Comparison of ENCODE assay signal across 13 cellular contexts in genomic region chr4:185589067-185589844, GRCh38. TPM values are rescaled to one million over a fixed set of nuclear protein-coding genes. Genes with fewer than 3 reads are reported as not detected.
DNase-seq lines count a peak whose midpoint lies in the region; ATAC-seq, FAIRE-seq and TF ChIP-seq lines count a peak whose summit lies in the region.
"Had no signal": no experiment of that assay in that cellular context is flagged by ENCODE, and none has a peak within 500 bp of the region (broad histone marks: within the 10 kb centered on the region; RNA-seq: fewer than 3 reads in every experiment).

No MANE protein-coding gene starts in this region.

- H3K27ac ChIP-seq in heart right ventricle (peak overlapping the region in 6 of 10 donors; percentile 17 to 67 (median 58)), hepatocyte (peak overlapping the region; percentile 11)
- H3K27ac ChIP-seq: epithelial cell of prostate, pancreas, upper lobe of right lung had no signal

- no peaks in the 10 kb centered on the region for H3K9me3 ChIP-seq in heart right ventricle
- H3K9me3 ChIP-seq in hepatocyte (ENCODE audit: low read depth): no peaks in the 10 kb centered on the region
- H3K9me3 ChIP-seq: pancreas, upper lobe of right lung had no signal

- H3K4me3 ChIP-seq in heart right ventricle (no peak overlapping the region), hepatocyte (no peak overlapping the region)
- H3K4me3 ChIP-seq: cardiac muscle cell, pancreas, upper lobe of right lung had no signal

- FAIRE-seq in urothelium cell line (lab: Jason Lieb, UNC): no peak
- FAIRE-seq: pancreas had no signal

- 78 to 84% methylated on average over 13 of the region's 13 CpGs for WGBS in heart right ventricle, 2 donors
- 79% methylated on average over 13 of the region's 13 CpGs for WGBS in hepatocyte (ENCODE audit: low lambda C conversion rate, missing lambda C conversion rate)

- peaks cover 0 to 37% (median 0%) of the 10 kb centered on the region in 9 donors for H3K36me3 ChIP-seq in heart right ventricle
- no peaks in the 10 kb centered on the region for H3K36me3 ChIP-seq in hepatocyte (replicated peaks; ENCODE audit: insufficient read depth, low read depth)
- H3K36me3 ChIP-seq: upper lobe of right lung had no signal

- intact Hi-C loops in heart right ventricle (cut with DNase I): no loop called here
- intact Hi-C loops in Right ventricle myocardium inferior (cut with DNase I): no loop called here

- no peaks in the 10 kb centered on the region for H3K9me2 ChIP-seq in hepatocyte (replicated peaks; ENCODE audit: insufficient read depth)

- no peaks in the 10 kb centered on the region for H3K79me2 ChIP-seq in hepatocyte

- ATAC-seq in heart right ventricle: peak in 5 of 8 donors; percentile 26 to 38 (median 31)
- ATAC-seq in Right ventricle myocardium inferior: no peak
- no peak for ATAC-seq in GM18909 (IDR thresholded peaks at IDR 0.05; ENCODE audit: poor library complexity, unreplicated experiment)
- no peak for ATAC-seq in GM21360 (IDR thresholded peaks at IDR 0.05; ENCODE audit: unreplicated experiment)
- ATAC-seq: pancreas, upper lobe of right lung had no signal

- no peaks in the 10 kb centered on the region for H4K20me1 ChIP-seq in hepatocyte (ENCODE audit: insufficient read depth, poor library complexity, severe bottlenecking)

- H3K4me2 ChIP-seq in hepatocyte: no peak overlapping the region

- peaks cover 0 to 37% (median 16%) of the 10 kb centered on the region in 9 donors for H3K4me1 ChIP-seq in heart right ventricle
- no peaks in the 10 kb centered on the region for H3K4me1 ChIP-seq in hepatocyte (ENCODE audit: insufficient read depth)
- H3K4me1 ChIP-seq: upper lobe of right lung had no signal

- DNase-seq in heart right ventricle (no peak), Right ventricle myocardium inferior (ENCODE audit: missing footprints) (no peak), amniotic epithelial cell (ENCODE audit: low read depth) (peak; percentile 95), hepatocyte (ENCODE audit: low spot score) (no peak), urothelium cell line (ENCODE audit: low spot score) (peak; percentile 77), MV-4-11 (lab: John Stamatoyannopoulos, UW) (no peak)
- DNase-seq: mesendoderm, pancreas, upper lobe of right lung had no signal

- TF ChIP-seq CTCF in heart right ventricle (IDR thresholded peaks at IDR 0.05): no peak
- no peak for TF ChIP-seq CTCF in hepatocyte (IDR thresholded peaks at IDR 0.05; ENCODE audit: poor library complexity)

- H2AFZ ChIP-seq in hepatocyte: no peak overlapping the region

- H3K27me3 ChIP-seq in heart right ventricle: peaks cover 0 to 19% (median 0%) of the 10 kb centered on the region in 7 donors
- H3K27me3 ChIP-seq in hepatocyte: no peaks in the 10 kb centered on the region
- H3K27me3 ChIP-seq: cardiac muscle cell, pancreas, upper lobe of right lung had no signal

RNA-seq across cellular contexts. Expression of gene PDLIM3, which starts 53.9 kb away (rescaled TPM):
- total RNA-seq in heart right ventricle (100 to 1,000 TPM; 112 to 846 (median 292) TPM), Right ventricle myocardium inferior (281 TPM), hepatocyte (26.4 and 29.3 TPM in 2 replicates)
- polyA plus RNA-seq in heart right ventricle (100 to 1,000 TPM; 120 to 538 TPM), hepatocyte (10.0 and 13.8 TPM in 2 replicates)

Comparison
In these comparisons a context has a peak if more than half of its experiments do, and no peak if none do; other contexts are left out.
1. ATAC-seq: peak in heart right ventricle (5 of 8); none in Right ventricle myocardium inferior (single experiment), GM18909 (single experiment) and GM21360 (single experiment).
2. DNase-seq: peak in amniotic epithelial cell (single experiment) and urothelium cell line (single experiment); none in heart right ventricle (0 of 2), Right ventricle myocardium inferior (single experiment), hepatocyte (single experiment) and MV-4-11 (single experiment).